In the genomic region with DNA sequence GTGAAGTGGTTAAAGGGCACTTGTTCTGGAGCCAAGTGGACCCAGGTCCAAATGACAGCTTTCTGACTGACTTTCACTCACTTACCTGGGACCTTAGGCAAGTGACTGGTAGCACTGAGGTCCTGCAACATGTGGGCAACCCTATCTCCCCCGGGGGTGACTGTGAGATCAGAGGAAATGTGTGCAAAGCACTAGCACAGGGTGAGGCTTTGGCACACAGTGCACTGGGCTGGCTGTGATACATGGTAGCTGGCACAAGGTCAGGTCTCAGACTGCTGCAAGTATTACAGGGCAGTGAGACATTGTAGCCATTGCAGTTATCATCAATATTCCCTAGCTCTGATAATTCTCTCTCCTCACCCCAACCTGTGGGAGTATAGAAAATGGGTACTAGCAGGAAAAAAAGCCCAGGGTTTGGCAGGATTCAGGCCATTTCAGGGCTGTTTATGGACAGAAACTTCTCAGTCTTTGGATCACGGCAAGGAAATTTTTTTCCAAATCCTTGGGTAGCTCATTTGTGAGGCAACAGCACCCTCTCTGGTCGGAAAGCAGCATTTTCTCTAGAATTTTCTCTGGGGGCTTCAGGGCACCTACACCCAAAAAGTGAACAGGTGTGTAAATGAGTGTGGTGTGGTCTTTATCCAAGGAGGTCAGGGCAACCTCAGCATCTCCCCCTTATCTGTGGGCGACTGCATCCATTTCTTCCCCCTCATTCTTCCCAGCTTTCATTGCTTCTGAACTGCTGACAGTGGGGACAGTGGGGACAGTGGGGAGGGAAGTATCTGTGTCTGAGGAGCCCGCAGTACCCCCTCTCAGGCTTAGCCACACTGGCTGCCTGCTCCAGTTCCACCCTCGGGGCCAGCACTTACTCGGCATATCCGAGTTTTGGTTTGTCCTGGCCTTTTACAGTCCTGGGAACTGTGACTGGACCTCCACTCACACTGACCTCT, we compare ENCODE assay signal across 1 cellular context.
TF ChIP-seq lines count a peak whose summit lies in the region.

No MANE protein-coding gene starts in this region.

TF ChIP-seq in SK-N-SH treated with all-trans-retinoic acid at 6 μM for 48 hours, 23 proteins besides CTCF, POLR2A, EP300 and RAD21 (continued from another document):
- TF ChIP-seq, protein P1, sequence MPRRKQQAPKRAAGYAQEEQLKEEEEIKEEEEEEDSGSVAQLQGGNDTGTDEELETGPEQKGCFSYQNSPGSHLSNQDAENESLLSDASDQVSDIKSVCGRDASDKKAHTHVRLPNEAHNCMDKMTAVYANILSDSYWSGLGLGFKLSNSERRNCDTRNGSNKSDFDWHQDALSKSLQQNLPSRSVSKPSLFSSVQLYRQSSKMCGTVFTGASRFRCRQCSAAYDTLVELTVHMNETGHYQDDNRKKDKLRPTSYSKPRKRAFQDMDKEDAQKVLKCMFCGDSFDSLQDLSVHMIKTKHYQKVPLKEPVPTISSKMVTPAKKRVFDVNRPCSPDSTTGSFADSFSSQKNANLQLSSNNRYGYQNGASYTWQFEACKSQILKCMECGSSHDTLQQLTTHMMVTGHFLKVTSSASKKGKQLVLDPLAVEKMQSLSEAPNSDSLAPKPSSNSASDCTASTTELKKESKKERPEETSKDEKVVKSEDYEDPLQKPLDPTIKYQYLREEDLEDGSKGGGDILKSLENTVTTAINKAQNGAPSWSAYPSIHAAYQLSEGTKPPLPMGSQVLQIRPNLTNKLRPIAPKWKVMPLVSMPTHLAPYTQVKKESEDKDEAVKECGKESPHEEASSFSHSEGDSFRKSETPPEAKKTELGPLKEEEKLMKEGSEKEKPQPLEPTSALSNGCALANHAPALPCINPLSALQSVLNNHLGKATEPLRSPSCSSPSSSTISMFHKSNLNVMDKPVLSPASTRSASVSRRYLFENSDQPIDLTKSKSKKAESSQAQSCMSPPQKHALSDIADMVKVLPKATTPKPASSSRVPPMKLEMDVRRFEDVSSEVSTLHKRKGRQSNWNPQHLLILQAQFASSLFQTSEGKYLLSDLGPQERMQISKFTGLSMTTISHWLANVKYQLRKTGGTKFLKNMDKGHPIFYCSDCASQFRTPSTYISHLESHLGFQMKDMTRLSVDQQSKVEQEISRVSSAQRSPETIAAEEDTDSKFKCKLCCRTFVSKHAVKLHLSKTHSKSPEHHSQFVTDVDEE (CRISPR knock-in tag; IDR thresholded peaks at IDR 0.05) = no peak
